ENCODE assay signal across 10 cellular contexts in the genomic region with DNA sequence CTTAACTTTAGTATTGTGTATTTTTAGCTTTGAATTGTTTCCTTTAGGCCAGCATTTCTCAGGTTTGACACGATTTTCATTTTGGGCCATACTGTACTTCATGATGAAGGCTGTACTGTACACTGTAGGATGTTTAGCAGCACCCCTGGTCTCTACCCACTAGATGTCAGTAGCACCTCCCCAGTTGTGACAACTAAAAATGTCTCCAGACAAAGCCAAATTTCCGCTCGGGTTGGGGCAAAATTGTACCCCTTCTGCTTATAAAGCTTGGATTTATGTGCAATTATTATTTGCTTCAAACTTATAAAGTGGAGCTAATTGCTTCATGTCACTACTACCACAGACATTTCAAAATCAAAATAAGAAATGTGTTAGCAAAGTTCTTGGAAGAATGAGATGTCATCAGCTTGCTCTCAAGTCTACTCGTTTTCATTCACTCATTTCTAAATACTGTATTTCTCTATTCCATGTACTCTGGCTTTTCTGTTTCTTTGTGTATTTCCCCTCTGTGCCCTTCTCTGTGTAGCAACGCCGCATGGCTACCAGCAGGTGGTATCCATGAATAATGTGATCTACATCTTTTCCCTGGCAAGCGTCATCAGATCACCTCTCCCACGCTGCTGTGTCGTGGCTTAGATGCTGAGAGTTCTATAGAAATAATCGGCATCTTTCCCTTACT. TPM values are rescaled to one million over a fixed set of nuclear protein-coding genes. Genes with fewer than 3 reads are reported as not detected.
DNase-seq lines count a peak whose midpoint lies in the region; ATAC-seq and TF ChIP-seq lines count a peak whose summit lies in the region.
"Had no signal": no experiment of that assay in that cellular context is flagged by ENCODE, and none has a peak within 500 bp of the region (broad histone marks: within the 10 kb centered on the region; RNA-seq: fewer than 3 reads in every experiment).

No MANE protein-coding gene starts in this region.

- H3K4me1 Mint-ChIP-seq in activated CD4-positive, alpha-beta T cell treated with anti-CD3 and anti-CD28 coated beads for 36 hours = no peaks in the 10 kb centered on the region
- no peaks in the 10 kb centered on the region for H3K4me1 Mint-ChIP-seq in activated T-helper 17 cell treated with anti-CD3 and anti-CD28 coated beads, Interleukin-2, amount 50 U/mL, for 72 hours

- H3K4me3 Mint-ChIP-seq in activated CD4-positive, alpha-beta T cell treated with anti-CD3 and anti-CD28 coated beads for 36 hours = no peak overlapping the region
- H3K4me3 Mint-ChIP-seq in activated T-helper 17 cell treated with anti-CD3 and anti-CD28 coated beads, Interleukin-2, amount 50 U/mL, for 72 hours = no peak overlapping the region

- POLR2A ChIA-PET in activated CD4-positive, alpha-beta T cell treated with anti-CD3 and anti-CD28 coated beads for 36 hours (lab: Charles Lee) = no interaction called here

- DNase-seq in AG20443 (ENCODE audit: low spot score) (peak; percentile 44), HCEC 1CT (peak; percentile 49), NCI-H748 treated with DMSO at 0.1 percent for 48 hours (lab: John Stamatoyannopoulos, UW) (peak; percentile 28), fibroblast of mammary gland (ENCODE audit: low read depth) (peak; percentile 45), hepatic stellate cell (ENCODE audit: low spot score) (no peak)
- DNase-seq in activated CD4-positive, alpha-beta T cell treated with anti-CD3 and anti-CD28 coated beads for 36 hours = no peak

- CTCF ChIA-PET in activated CD4-positive, alpha-beta T cell treated with anti-CD3 and anti-CD28 coated beads for 36 hours (lab: Charles Lee) = no interaction called here

- no peaks in the 10 kb centered on the region for H3K27me3 Mint-ChIP-seq in activated CD4-positive, alpha-beta T cell treated with anti-CD3 and anti-CD28 coated beads for 36 hours
- H3K27me3 Mint-ChIP-seq in activated T-helper 17 cell treated with anti-CD3 and anti-CD28 coated beads, Interleukin-2, amount 50 U/mL, for 72 hours = no peaks in the 10 kb centered on the region

- no peak overlapping the region for H3K27ac Mint-ChIP-seq in activated CD4-positive, alpha-beta T cell treated with anti-CD3 and anti-CD28 coated beads for 36 hours
- no peak overlapping the region for H3K27ac Mint-ChIP-seq in activated T-helper 17 cell treated with anti-CD3 and anti-CD28 coated beads, Interleukin-2, amount 50 U/mL, for 72 hours

- no peak overlapping the region for H3K4me3 ChIP-seq in fibroblast of mammary gland (ENCODE audit: control insufficient read depth, low read depth, low read length)
- H3K4me3 ChIP-seq: thoracic aorta had no signal

- ATAC-seq in activated CD4-positive, alpha-beta T cell treated with anti-CD3 and anti-CD28 coated beads for 36 hours = no peak
- no peak for ATAC-seq in GM19463 (IDR thresholded peaks at IDR 0.05; ENCODE audit: unreplicated experiment)
- ATAC-seq in activated T-helper 17 cell treated with anti-CD3 and anti-CD28 coated beads, Interleukin-2, amount 50 U/mL, for 72 hours (replicated peaks) = no peak

- intact Hi-C loops in activated CD4-positive, alpha-beta T cell treated with anti-CD3 and anti-CD28 coated beads for 36 hours (cut with DNase I, micrococcal nuclease) = loop anchor here in 1 of 2 experiments (5.0 kb wide), 1 partner anchor 465 kb away; no protein-coding TSS in a partner anchor

- H3K9me3 Mint-ChIP-seq in activated CD4-positive, alpha-beta T cell treated with anti-CD3 and anti-CD28 coated beads for 36 hours (ENCODE audit: low read depth) = peaks cover 4% of the 10 kb centered on the region
- H3K9me3 Mint-ChIP-seq in activated T-helper 17 cell treated with anti-CD3 and anti-CD28 coated beads, Interleukin-2, amount 50 U/mL, for 72 hours = no peaks in the 10 kb centered on the region

- no peaks in the 10 kb centered on the region for H3K36me3 Mint-ChIP-seq in activated CD4-positive, alpha-beta T cell treated with anti-CD3 and anti-CD28 coated beads for 36 hours (ENCODE audit: low read depth)
- no peaks in the 10 kb centered on the region for H3K36me3 Mint-ChIP-seq in activated T-helper 17 cell treated with anti-CD3 and anti-CD28 coated beads, Interleukin-2, amount 50 U/mL, for 72 hours (ENCODE audit: low read depth)

- TF ChIP-seq CTCF in fibroblast of mammary gland (conservative IDR thresholded peaks at IDR 0.05; ENCODE audit: control insufficient read depth, insufficient read depth, low read depth, low read length) = peak; percentile 46

RNA-seq across cellular contexts. Expression of a gene that starts 47.7 kb away (rescaled TPM):
- not detected for total RNA-seq in activated CD4-positive, alpha-beta T cell treated with anti-CD3 and anti-CD28 coated beads for 36 hours
- total RNA-seq in activated T-helper 17 cell treated with anti-CD3 and anti-CD28 coated beads, Interleukin-2, amount 50 U/mL, for 72 hours = not detected
- total RNA-seq: glomerular endothelial cell, thoracic aorta had no signal

Comparison
In these comparisons a context has a peak if more than half of its experiments do, and no peak if none do; other contexts are left out.
1. DNase-seq: peak in AG20443 (single experiment), HCEC 1CT (single experiment), NCI-H748 treated with DMSO at 0.1 percent for 48 hours (single experiment) and fibroblast of mammary gland (single experiment); none in hepatic stellate cell (single experiment) and activated CD4-positive, alpha-beta T cell treated with anti-CD3 and anti-CD28 coated beads for 36 hours (single experiment).